ENCODE assay signal across 8 cellular contexts in genomic region chr2:62505109-62505508, GRCh38. TPM values are rescaled to one million over a fixed set of nuclear protein-coding genes. Genes with fewer than 3 reads are reported as not detected.
DNase-seq lines count a peak whose midpoint lies in the region; ATAC-seq and TF ChIP-seq lines count a peak whose summit lies in the region.

No MANE protein-coding gene starts in this region.

- 72% methylated on average over 4 of the region's 4 CpGs for WGBS in thymus

- peak overlapping the region; percentile 63 for H3K4me3 ChIP-seq in thymus (ENCODE audit: low read length)

- DNase-seq in activated T-cell treated with anti-CD3 and anti-CD28 coated beads, Interleukin-2, amount 50 U/mL, for 24 hours, result no peak
- DNase-seq in activated T-cell treated with anti-CD3 and anti-CD28 coated beads for 4 hours, result no peak
- no peak for DNase-seq in activated CD8-positive, alpha-beta T cell treated with anti-CD3 and anti-CD28 coated beads for 36 hours
- no peak for DNase-seq in NCI-H2171 treated with DMSO at 0.1 percent for 48 hours (lab: John Stamatoyannopoulos, UW)
- DNase-seq in activated gamma-delta T cell (lab: John Stamatoyannopoulos, UW), result no peak

- no peak overlapping the region for H3K27ac Mint-ChIP-seq in activated T-cell treated with anti-CD3 and anti-CD28 coated beads, Interleukin-2, amount 50 U/mL, for 24 hours
- peak overlapping the region; percentile 34 for H3K27ac Mint-ChIP-seq in activated CD8-positive, alpha-beta T cell treated with anti-CD3 and anti-CD28 coated beads for 36 hours

- H3K27me3 Mint-ChIP-seq in activated T-cell treated with anti-CD3 and anti-CD28 coated beads, Interleukin-2, amount 50 U/mL, for 24 hours, result peaks cover 40% of the 10 kb centered on the region
- peaks cover 24% of the 10 kb centered on the region for H3K27me3 Mint-ChIP-seq in activated CD8-positive, alpha-beta T cell treated with anti-CD3 and anti-CD28 coated beads for 36 hours

- peaks cover 9% of the 10 kb centered on the region for H3K4me1 Mint-ChIP-seq in activated T-cell treated with anti-CD3 and anti-CD28 coated beads, Interleukin-2, amount 50 U/mL, for 24 hours (ENCODE audit: low read depth)
- H3K4me1 Mint-ChIP-seq in activated CD8-positive, alpha-beta T cell treated with anti-CD3 and anti-CD28 coated beads for 36 hours (ENCODE audit: low read depth), result peaks cover 8% of the 10 kb centered on the region

- no peak for ATAC-seq in activated CD8-positive, alpha-beta T cell treated with anti-CD3 and anti-CD28 coated beads for 36 hours
- no peak for ATAC-seq in HG03135 (IDR thresholded peaks at IDR 0.05; ENCODE audit: unreplicated experiment)

- no peaks in the 10 kb centered on the region for H3K36me3 Mint-ChIP-seq in activated T-cell treated with anti-CD3 and anti-CD28 coated beads, Interleukin-2, amount 50 U/mL, for 24 hours (ENCODE audit: low read depth)
- no peaks in the 10 kb centered on the region for H3K36me3 Mint-ChIP-seq in activated CD8-positive, alpha-beta T cell treated with anti-CD3 and anti-CD28 coated beads for 36 hours (ENCODE audit: low read depth)

- H3K36me3 ChIP-seq in thymus (ENCODE audit: control insufficient read depth, insufficient read depth), result no peaks in the 10 kb centered on the region

- CTCF ChIA-PET in activated CD8-positive, alpha-beta T cell treated with anti-CD3 and anti-CD28 coated beads for 36 hours (lab: Charles Lee), result interaction anchor here (1.2 to 2.0 kb wide), 2 partner anchors 48 kb away, joined by 5 to 9 read pairs; no protein-coding TSS in a partner anchor

- no peaks in the 10 kb centered on the region for H3K9me3 ChIP-seq in thymus (ENCODE audit: control insufficient read depth)

- TF ChIP-seq CTCF in activated CD8-positive, alpha-beta T cell treated with anti-CD3 and anti-CD28 coated beads for 36 hours (IDR thresholded peaks at IDR 0.05), result no peak

- intact Hi-C loops in activated CD8-positive, alpha-beta T cell treated with anti-CD3 and anti-CD28 coated beads for 36 hours (cut with micrococcal nuclease), result no loop called here

- H3K4me3 Mint-ChIP-seq in activated T-cell treated with anti-CD3 and anti-CD28 coated beads, Interleukin-2, amount 50 U/mL, for 24 hours, result peak overlapping the region; percentile 78
- H3K4me3 Mint-ChIP-seq in activated CD8-positive, alpha-beta T cell treated with anti-CD3 and anti-CD28 coated beads for 36 hours, result peak overlapping the region; percentile 73

- POLR2A ChIA-PET in activated CD8-positive, alpha-beta T cell treated with anti-CD3 and anti-CD28 coated beads for 36 hours (lab: Charles Lee), result no interaction called here

- peaks cover 4% of the 10 kb centered on the region for H3K4me1 ChIP-seq in thymus (ENCODE audit: control insufficient read depth, insufficient read depth, low read length)

- no peaks in the 10 kb centered on the region for H3K27me3 ChIP-seq in layer of hippocampus (ENCODE audit: control insufficient read depth, insufficient read depth, low read length)
- no peaks in the 10 kb centered on the region for H3K27me3 ChIP-seq in thymus (ENCODE audit: control insufficient read depth, insufficient read depth)

- H3K9me3 Mint-ChIP-seq in activated T-cell treated with anti-CD3 and anti-CD28 coated beads, Interleukin-2, amount 50 U/mL, for 24 hours, result no peaks in the 10 kb centered on the region
- H3K9me3 Mint-ChIP-seq in activated CD8-positive, alpha-beta T cell treated with anti-CD3 and anti-CD28 coated beads for 36 hours, result no peaks in the 10 kb centered on the region

- H3K27ac ChIP-seq in layer of hippocampus (ENCODE audit: low read depth, low read length), result peak overlapping the region; percentile 92
- peak overlapping the region; percentile 36 for H3K27ac ChIP-seq in thymus (ENCODE audit: low read depth)

RNA-seq across cellular contexts. Expression of gene TMEM17, which starts 0.9 kb away (rescaled TPM):
- under 1 TPM; 0.13 to 0.14 TPM for total RNA-seq in activated CD8-positive, alpha-beta T cell treated with anti-CD3 and anti-CD28 coated beads for 36 hours
- polyA plus RNA-seq in thymus, result 1.9 TPM
